ENCODE assay signal across 35 cellular contexts in the genomic region with DNA sequence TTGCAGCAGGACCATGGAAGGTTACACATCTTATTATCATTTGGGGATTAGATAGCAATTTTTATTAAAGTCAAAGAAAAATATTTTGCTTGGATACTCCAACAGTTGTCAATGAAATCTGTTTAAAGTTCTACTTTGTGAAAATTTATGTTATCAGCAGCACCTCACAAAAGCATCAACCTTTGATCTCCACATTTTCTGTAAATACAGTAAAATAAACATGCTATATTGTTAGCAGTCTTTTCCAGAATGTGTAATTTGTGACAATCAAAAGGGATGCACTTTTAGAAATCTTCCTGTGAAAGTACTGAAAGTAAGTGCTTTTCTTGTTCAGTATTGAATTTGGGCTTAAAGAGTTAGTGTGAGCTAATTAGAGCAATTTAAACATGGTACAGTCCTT. TPM values are rescaled to one million over a fixed set of nuclear protein-coding genes. Genes with fewer than 3 reads are reported as not detected.
"Had no signal": no experiment of that assay in that cellular context is flagged by ENCODE, and none has a peak within 500 bp of the region (broad histone marks: within the 10 kb centered on the region; RNA-seq: fewer than 3 reads in every experiment).

No MANE protein-coding gene starts in this region.

- H3K4me3 Mint-ChIP-seq: naive thymus-derived CD8-positive, alpha-beta T cell; natural killer cell treated with Interleukin-12 subunit alpha and Interleukin-12 subunit beta and Interleukin-15 and Interleukin-18, amount 100 ng/mL, for 72 hours; nephron progenitor cell; neural crest cell; stimulated activated memory B cell treated with anti-CD40 and anti-IgM and Interleukin-4, amounts not matched to agents 10 μg/mL and 1 μg/mL and 100 μg/mL, for 72 hours; stimulated activated naive CD8-positive, alpha-beta T cell treated with anti-CD3 and anti-CD28 coated beads, Interleukin-15, amount 100 ng/mL, for 72 hours; type B pancreatic cell had no signal

- H3K4me1 ChIP-seq: psoas muscle, spleen, suprapubic skin, testis, tibial artery, transverse colon, upper lobe of right lung had no signal

- H3K27ac Mint-ChIP-seq: natural killer cell treated with Interleukin-12 subunit alpha and Interleukin-12 subunit beta and Interleukin-15 and Interleukin-18, amount 100 ng/mL, for 72 hours; nephron progenitor cell; stimulated activated memory B cell treated with anti-CD40 and anti-IgM and Interleukin-4, amounts not matched to agents 10 μg/mL and 1 μg/mL and 100 μg/mL, for 72 hours; stimulated activated naive CD8-positive, alpha-beta T cell treated with anti-CD3 and anti-CD28 coated beads, Interleukin-15, amount 100 ng/mL, for 72 hours; type B pancreatic cell had no signal

- H3K27me3 ChIP-seq: pancreas, testis, tibial artery, transverse colon, upper lobe of right lung, vagina had no signal

- H3K4me1 Mint-ChIP-seq: nephron progenitor cell; neural crest cell; stimulated activated memory B cell treated with anti-CD40 and anti-IgM and Interleukin-4, amounts not matched to agents 10 μg/mL and 1 μg/mL and 100 μg/mL, for 72 hours had no signal

- H3K4me3 ChIP-seq: pancreas, psoas muscle, skin epidermis, smooth muscle cell, spleen, suprapubic skin, testis, tibial artery, transverse colon, upper lobe of right lung, vagina had no signal

- DNase-seq: naive thymus-derived CD8-positive, alpha-beta T cell; nephron progenitor cell; nucleus accumbens; pancreas; psoas muscle; right cardiac atrium; spleen; stimulated activated CD4-positive, alpha-beta T cell treated with anti-CD3 and anti-CD28 coated beads, Interleukin-12 subunit alpha, Interleukin-12 subunit beta, amount 100 ng/mL, for 4 hours; stimulated activated CD4-positive, alpha-beta T cell treated with anti-CD3 and anti-CD28 coated beads, Interleukin-1b, Interleukin-23, amount 100 ng/mL, for 48 hours; stimulated activated CD4-positive, alpha-beta T cell treated with anti-CD3 and anti-CD28 coated beads, Interleukin-4, amount 100 ng/mL, for 1 hour; stimulated activated CD4-positive, alpha-beta T cell treated with anti-CD3 and anti-CD28 coated beads, Interleukin-4, amount 100 ng/mL, for 4 hours; stimulated activated CD8-positive, alpha-beta memory T cell treated with anti-CD3 and anti-CD28 coated beads, Interleukin-4, amount 100 ng/mL, for 48 hours; stimulated activated naive CD4-positive, alpha-beta T cell; stimulated activated naive CD8-positive, alpha-beta T cell treated with anti-CD3 and anti-CD28 coated beads, Interleukin-15, amount 100 ng/mL, for 72 hours; stimulated activated naive CD8-positive, alpha-beta T cell treated with anti-CD3 and anti-CD28 coated beads, Interleukin-15, Interleukin-2, amounts not matched to agents 100 U/mL and 50 U/mL, for 24 hours; substantia nigra; testis; tibial artery; transverse colon; upper lobe of right lung had no signal

- H3K36me3 Mint-ChIP-seq: natural killer cell treated with Interleukin-12 subunit alpha and Interleukin-12 subunit beta and Interleukin-15 and Interleukin-18, amount 100 ng/mL, for 72 hours; type B pancreatic cell had no signal

- H3K27ac ChIP-seq: neutrophil, pancreas, psoas muscle, skin epidermis, spleen, suprapubic skin, testis, tibial artery, transverse colon, upper lobe of right lung, vagina had no signal

- H3K9me3 ChIP-seq: neutrophil, pancreas, psoas muscle, suprapubic skin, testis, upper lobe of right lung, vagina had no signal

- H3K27me3 Mint-ChIP-seq: type B pancreatic cell had no signal

- H3K36me3 ChIP-seq: neutrophil, pancreas, spleen, suprapubic skin, tibial artery, transverse colon, upper lobe of right lung, vagina had no signal

RNA-seq across cellular contexts. Expression of a gene that starts 4.1 kb away (rescaled TPM):
- total RNA-seq: naive thymus-derived CD8-positive, alpha-beta T cell; natural killer cell treated with Interleukin-12 subunit alpha and Interleukin-12 subunit beta and Interleukin-15 and Interleukin-18, amount 100 ng/mL, for 72 hours; neural crest cell; osteocyte; pancreas; posterior vena cava; psoas muscle; renal cortical epithelial cell; right cardiac atrium; sciatic nerve; smooth muscle cell; spleen; suprapubic skin; testis; transverse colon; upper lobe of right lung; urinary bladder had no signal
- polyA plus RNA-seq: naive thymus-derived CD8-positive, alpha-beta T cell; pancreas; psoas muscle; right cardiac atrium; smooth muscle cell; thymus; urinary bladder had no signal
